18 cellular contexts compared by ENCODE assay signal in genomic region chr5:154393850-154394249, GRCh38. TPM values are rescaled to one million over a fixed set of nuclear protein-coding genes. Genes with fewer than 3 reads are reported as not detected.
DNase-seq lines count a peak whose midpoint lies in the region; ATAC-seq, FAIRE-seq and TF ChIP-seq lines count a peak whose summit lies in the region.
"Had no signal": no experiment of that assay in that cellular context is flagged by ENCODE, and none has a peak within 500 bp of the region (broad histone marks: within the 10 kb centered on the region; RNA-seq: fewer than 3 reads in every experiment).

No MANE protein-coding gene starts in this region.

- H2BK5ac ChIP-seq in H1 (ENCODE audit: low read depth, low read length): no peak overlapping the region; the same call in 1 of the 2 replicates

- no peak overlapping the region for H3K23ac ChIP-seq in H1 (ENCODE audit: insufficient read length)

- H3K27me3 Mint-ChIP-seq in MCF 10A (ENCODE audit: insufficient read depth, unreplicated experiment): no peaks in the 10 kb centered on the region
- no peaks in the 10 kb centered on the region for H3K27me3 Mint-ChIP-seq in activated CD4-positive, alpha-beta memory T cell treated with anti-CD3 and anti-CD28 coated beads for 36 hours
- H3K27me3 Mint-ChIP-seq: B cell; CD4-positive, alpha-beta T cell had no signal

- H3K9me3 ChIP-seq in breast epithelium: no peaks in the 10 kb centered on the region
- H3K9me3 ChIP-seq in H1 (ENCODE audit: insufficient read depth in 2 of 2, low read depth in 1 of 2, low read length in 1 of 2): no peaks in the 10 kb centered on the region
- H3K9me3 ChIP-seq: HAP-1 had no signal

- 0 out of 2 replicates have a peak overlapping the region, but pooled peaks have one; percentile 50 for H2BK12ac ChIP-seq in H1 (ENCODE audit: low read depth, low read length)

- H4K8ac ChIP-seq in H1 (ENCODE audit: extremely low read depth, insufficient read depth, low read length): no peak overlapping the region

- no peak overlapping the region for H3K4me3 Mint-ChIP-seq in MCF 10A (ENCODE audit: unreplicated experiment)
- H3K4me3 Mint-ChIP-seq in stimulated activated effector memory CD8-positive, alpha-beta T cell treated with anti-CD3 and anti-CD28 coated beads, Interleukin-12 subunit alpha, Interleukin-12 subunit beta, amount 100 ng/mL, for 72 hours: no peak overlapping the region
- no peak overlapping the region for H3K4me3 Mint-ChIP-seq in activated CD4-positive, alpha-beta memory T cell treated with anti-CD3 and anti-CD28 coated beads for 36 hours
- H3K4me3 Mint-ChIP-seq: B cell; CD4-positive, alpha-beta T cell; HFFc6 had no signal

- H3K27me3 ChIP-seq in breast epithelium: no peaks in the 10 kb centered on the region
- H3K27me3 ChIP-seq in H1 (replicated peaks in 1 of 4; ENCODE audit: control insufficient read depth in 3 of 4, extremely low read depth in 1 of 4, insufficient read depth in 3 of 4, low read length in 3 of 4): no peaks in the 10 kb centered on the region

- no peaks in the 10 kb centered on the region for H3K23me2 ChIP-seq in H1 (ENCODE audit: low read depth, low read length)

- no peak overlapping the region for H3K27ac ChIP-seq in breast epithelium
- H3K27ac ChIP-seq in H1 (ENCODE audit: low read depth, low read length): no peak overlapping the region
- H3K27ac ChIP-seq: GM23248 had no signal

- no TSS peak for BruUV-seq in MCF 10A (replicated peaks; lab: Mats Ljungman, UMichigan)

- no peak overlapping the region for H4K91ac ChIP-seq in H1 (replicated peaks; ENCODE audit: insufficient read length, low read length)

- no peak overlapping the region for H3K9ac ChIP-seq in H1 (replicated peaks in 1 of 4; ENCODE audit: extremely low read depth in 1 of 4, low read depth in 3 of 4, low read length in 3 of 4)
- H3K9ac ChIP-seq: GM23248 had no signal

- no peak for TF ChIP-seq RAD21 in H1 (IDR thresholded peaks at IDR 0.05 in 1 of 2, conservative IDR thresholded peaks at IDR 0.05 in 1 of 2; ENCODE audit: low read depth in 2 of 2, low read length in 2 of 2)

- H3K4me3 ChIP-seq in breast epithelium (no peak overlapping the region), H1 (ENCODE audit: extremely low read depth in 1 of 4, insufficient read depth in 2 of 4, low read depth in 3 of 4, low read length in 4 of 4) (no peak overlapping the region)
- H3K4me3 ChIP-seq: GM23248, HAP-1 had no signal

- CTCF ChIA-PET in MCF 10A (lab: Yijun Ruan, JAX) (interaction anchor here (0.6 to 2.5 kb wide), 20 partner anchors 10 to 1878 kb away, joined by 3 to 15 read pairs (median 3); partner anchors contain the start of gene GALNT10), H1 (lab: Charles Lee; ENCODE audit: partially characterized antibody) (interaction anchor here (0.6 to 1.6 kb wide), 5 partner anchors 11 to 321 kb away, joined by 3 to 5 read pairs (median 4); no protein-coding TSS in a partner anchor)
- CTCF ChIA-PET in activated CD4-positive, alpha-beta memory T cell treated with anti-CD3 and anti-CD28 coated beads for 36 hours (lab: Charles Lee): no interaction called here

- no peaks in the 10 kb centered on the region for H3K79me2 ChIP-seq in H1 (ENCODE audit: control insufficient read depth in 1 of 2, insufficient read depth in 2 of 2, low read length in 2 of 2)

- H2AFZ ChIP-seq in H1 (ENCODE audit: low read length): no peak overlapping the region
- H2AFZ ChIP-seq: GM23248 had no signal

- peak overlapping the region; percentile 79 for H3K27ac Mint-ChIP-seq in MCF 10A (ENCODE audit: low read depth, unreplicated experiment)
- H3K27ac Mint-ChIP-seq in stimulated activated effector memory CD8-positive, alpha-beta T cell treated with anti-CD3 and anti-CD28 coated beads, Interleukin-12 subunit alpha, Interleukin-12 subunit beta, amount 100 ng/mL, for 72 hours: peak overlapping the region; percentile 67
- H3K27ac Mint-ChIP-seq in activated CD4-positive, alpha-beta memory T cell treated with anti-CD3 and anti-CD28 coated beads for 36 hours: no peak overlapping the region
- H3K27ac Mint-ChIP-seq: B cell; CD4-positive, alpha-beta T cell had no signal

- no peak overlapping the region for H3K18ac ChIP-seq in H1 (ENCODE audit: extremely low read depth, low read length)

- H2BK20ac ChIP-seq in H1 (ENCODE audit: low read length): peak overlapping the region; percentile 61; the same call in 1 of the 2 replicates

- H4K20me1 ChIP-seq in H1 (replicated peaks in 1 of 2; ENCODE audit: control insufficient read depth in 1 of 2, insufficient read depth in 2 of 2, low read length in 2 of 2): no peaks in the 10 kb centered on the region

- DNase-seq in MCF 10A (ENCODE audit: unreplicated experiment): no peak
- no peak for DNase-seq in breast epithelium (ENCODE audit: low spot score in 2 of 2)
- peak; percentile 22 for DNase-seq in RPMI8226
- DNase-seq in H1 (ENCODE audit: low read depth in 1 of 2, low spot score in 2 of 2): no peak
- DNase-seq in stimulated activated effector memory CD8-positive, alpha-beta T cell treated with anti-CD3 and anti-CD28 coated beads, Interleukin-12 subunit alpha, Interleukin-12 subunit beta, amount 100 ng/mL, for 72 hours (ENCODE audit: low spot score in 2 of 2): no peak
- DNase-seq in activated CD4-positive, alpha-beta memory T cell treated with anti-CD3 and anti-CD28 coated beads for 36 hours: no peak
- DNase-seq in NCI-H1048 (lab: John Stamatoyannopoulos, UW): no peak
- DNase-seq: 8988T; ACHN; C1 segment of cervical spinal cord; CD4-positive, alpha-beta T cell; DMS 273 treated with DMSO at 0.1 percent for 48 hours; GM23248; HFFc6 had no signal

- no peak for ATAC-seq in stimulated activated effector memory CD8-positive, alpha-beta T cell treated with anti-CD3 and anti-CD28 coated beads, Interleukin-12 subunit alpha, Interleukin-12 subunit beta, amount 100 ng/mL, for 72 hours
- ATAC-seq in GM19328 (IDR thresholded peaks at IDR 0.05; ENCODE audit: unreplicated experiment): no peak

- H2AK5ac ChIP-seq in H1 (ENCODE audit: low read depth, low read length): no peak overlapping the region

- TF ChIP-seq POLR2A in breast epithelium (IDR thresholded peaks at IDR 0.05): no peak
- TF ChIP-seq POLR2A in H1 (IDR thresholded peaks at IDR 0.05; ENCODE audit: control extremely low read depth in 1 of 2, low read depth in 2 of 2, low read length in 2 of 2): no peak

- H3K4me1 ChIP-seq in breast epithelium (no peaks in the 10 kb centered on the region), H1 (replicated peaks in 1 of 4; ENCODE audit: control insufficient read depth in 3 of 4, insufficient read depth in 4 of 4, low read length in 3 of 4) (peaks cover 4 to 14% (median 7%) of the 10 kb centered on the region in 4 experiments)
- H3K4me1 ChIP-seq: HAP-1 had no signal

- peaks cover 20% of the 10 kb centered on the region for H3K36me3 Mint-ChIP-seq in MCF 10A (ENCODE audit: insufficient read depth, unreplicated experiment)
- H3K36me3 Mint-ChIP-seq in stimulated activated effector memory CD8-positive, alpha-beta T cell treated with anti-CD3 and anti-CD28 coated beads, Interleukin-12 subunit alpha, Interleukin-12 subunit beta, amount 100 ng/mL, for 72 hours: peaks cover 60% of the 10 kb centered on the region
- H3K36me3 Mint-ChIP-seq in activated CD4-positive, alpha-beta memory T cell treated with anti-CD3 and anti-CD28 coated beads for 36 hours: peaks cover 13% of the 10 kb centered on the region

- no peak overlapping the region for H3K56ac ChIP-seq in H1 (replicated peaks; ENCODE audit: insufficient read length, low read depth, low read length)

- POLR2A ChIA-PET in MCF 10A (lab: Yijun Ruan, JAX): interaction anchor here (0.7 to 3.7 kb wide), 6 partner anchors 11 to 203 kb away, joined by 3 to 22 read pairs (median 10); partner anchors contain the start of gene GALNT10
- POLR2A ChIA-PET in H1 (lab: Charles Lee; ENCODE audit: partially characterized antibody): interaction anchor here (0.6 kb wide), 1 partner anchor 485 kb away, joined by 7 read pairs; no protein-coding TSS in a partner anchor
- POLR2A ChIA-PET in activated CD4-positive, alpha-beta memory T cell treated with anti-CD3 and anti-CD28 coated beads for 36 hours (lab: Charles Lee): no interaction called here

- H3K36me3 ChIP-seq in breast epithelium (no peaks in the 10 kb centered on the region), H1 (ENCODE audit: control insufficient read depth in 2 of 4, insufficient read depth in 4 of 4, low read length in 3 of 4) (no peaks in the 10 kb centered on the region)
- H3K36me3 ChIP-seq: HAP-1 had no signal

- no peak overlapping the region for H2BK120ac ChIP-seq in H1 (replicated peaks; ENCODE audit: low read depth, low read length)

- H2BK15ac ChIP-seq in H1 (ENCODE audit: low read length): no peak overlapping the region

- FAIRE-seq in H1 (lab: Jason Lieb, UNC): no peak
- FAIRE-seq: GM18507 had no signal

- intact Hi-C loops in MCF 10A (cut with micrococcal nuclease) (loop anchor here (1.0 kb wide), 2 partner anchors 38 to 180 kb away; no protein-coding TSS in a partner anchor), breast epithelium (cut with DNase I; ENCODE audit: low total_unique reads) (loop anchor here (10.0 kb wide), 1 partner anchor 199 kb away; the partner anchor contains the start of gene GALNT10)
- intact Hi-C loops in activated CD4-positive, alpha-beta memory T cell treated with anti-CD3 and anti-CD28 coated beads for 36 hours (cut with micrococcal nuclease): no loop called here

- H3K4me2 ChIP-seq in H1 (ENCODE audit: insufficient read depth in 1 of 2, low read depth in 2 of 2, low read length in 2 of 2): no peak overlapping the region

- TF ChIP-seq CTCF in MCF 10A (IDR thresholded peaks at IDR 0.05; ENCODE audit: unreplicated experiment): no peak
- TF ChIP-seq CTCF in breast epithelium (IDR thresholded peaks at IDR 0.05): no peak
- no peak for TF ChIP-seq CTCF in H1 (IDR thresholded peaks at IDR 0.05; ENCODE audit: control extremely low read depth in 1 of 3, insufficient read depth in 1 of 3, low read depth in 1 of 3, low read length in 3 of 3)

- H3K14ac ChIP-seq in H1 (ENCODE audit: insufficient read length): no peak overlapping the region

- no peak for TF ChIP-seq EP300 in H1 (IDR thresholded peaks at IDR 0.05; ENCODE audit: borderline replicate concordance in 1 of 2, low read depth in 2 of 2, low read length in 2 of 2)

- WGBS in H1 (ENCODE audit: extremely low coverage in 1 of 2, insufficient coverage in 1 of 2, insufficient read length in 1 of 2, insufficient replicate concordance in 2 of 2, low coverage in 1 of 2, low lambda C conversion rate in 2 of 2, missing lambda C conversion rate in 1 of 2), 2 experiments: 79% methylated on average over 3 of the region's 3 CpGs; no CpG with 5 or more reads in 1 of the 2 experiments

- H4K5ac ChIP-seq in H1 (ENCODE audit: insufficient read length, low read depth, low read length): no peak overlapping the region

- H3K9me3 Mint-ChIP-seq in MCF 10A (ENCODE audit: unreplicated experiment): no peaks in the 10 kb centered on the region
- no peaks in the 10 kb centered on the region for H3K9me3 Mint-ChIP-seq in stimulated activated effector memory CD8-positive, alpha-beta T cell treated with anti-CD3 and anti-CD28 coated beads, Interleukin-12 subunit alpha, Interleukin-12 subunit beta, amount 100 ng/mL, for 72 hours
- no peaks in the 10 kb centered on the region for H3K9me3 Mint-ChIP-seq in activated CD4-positive, alpha-beta memory T cell treated with anti-CD3 and anti-CD28 coated beads for 36 hours
- H3K9me3 Mint-ChIP-seq: CD4-positive, alpha-beta T cell; HFFc6 had no signal

- H3K79me1 ChIP-seq in H1 (ENCODE audit: low read depth, low read length): no peaks in the 10 kb centered on the region

- H3K4ac ChIP-seq in H1 (replicated peaks; ENCODE audit: insufficient read length, low read depth, low read length): no peak overlapping the region

- H3K4me1 Mint-ChIP-seq in MCF 10A (ENCODE audit: insufficient read depth, unreplicated experiment): peaks cover 34% of the 10 kb centered on the region
- H3K4me1 Mint-ChIP-seq in stimulated activated effector memory CD8-positive, alpha-beta T cell treated with anti-CD3 and anti-CD28 coated beads, Interleukin-12 subunit alpha, Interleukin-12 subunit beta, amount 100 ng/mL, for 72 hours: no peaks in the 10 kb centered on the region
- no peaks in the 10 kb centered on the region for H3K4me1 Mint-ChIP-seq in activated CD4-positive, alpha-beta memory T cell treated with anti-CD3 and anti-CD28 coated beads for 36 hours (ENCODE audit: low read depth)

RNA-seq across cellular contexts. Expression of gene SAP30L, which starts 51.9 kb away (rescaled TPM):
- total RNA-seq in MCF 10A (2022) (45.9 and 50.5 TPM in 2 replicates), breast epithelium (10 to 100 TPM; 29.7 to 54.4 (median 43.7) TPM)
- 26.3 and 31.5 TPM in 2 replicates for total RNA-seq in H1 (2021; fragmentation: NEBNext Ultra II Directional; extraction: Animal tissue kit (Norgen Biotek cat#: 25700))
- 8.3 and 12.2 TPM in 2 replicates for polyA plus RNA-seq in H1 (2011; rRNA removed)
- polyA plus RNA-seq in H1 (2011; cell fraction: cytosol; rRNA removed): 13.4 TPM
- polyA plus RNA-seq in H1 (2011; cell fraction: nucleus; rRNA removed): 13.6 TPM
- 18.6 to 28.7 TPM (median 21.7 TPM) in 4 replicates for polyA plus RNA-seq in H1 (2012, experiment 1 of 2)
- 2.0 TPM for polyA plus RNA-seq in H1 (2012, experiment 2 of 2)
- 40.2 TPM for polyA plus RNA-seq in H1 (2013, experiment 1 of 2)
- polyA plus RNA-seq in H1 (2013, experiment 2 of 2): 48.2 TPM
- polyA minus RNA-seq in H1 (2011; rRNA and poly(A)+ RNA removed): 12.1 and 15.0 TPM in 2 replicates
- 16.7 TPM for polyA minus RNA-seq in H1 (2011; cell fraction: cytosol; rRNA and poly(A)+ RNA removed)
- 10.0 TPM for polyA minus RNA-seq in H1 (2011; cell fraction: nucleus; rRNA and poly(A)+ RNA removed)
- 10 to 100 TPM; 32.0 to 34.2 TPM for total RNA-seq in activated CD4-positive, alpha-beta memory T cell treated with anti-CD3 and anti-CD28 coated beads for 36 hours
